Comparison of ENCODE assay signal across 1 cellular context in the genomic region with DNA sequence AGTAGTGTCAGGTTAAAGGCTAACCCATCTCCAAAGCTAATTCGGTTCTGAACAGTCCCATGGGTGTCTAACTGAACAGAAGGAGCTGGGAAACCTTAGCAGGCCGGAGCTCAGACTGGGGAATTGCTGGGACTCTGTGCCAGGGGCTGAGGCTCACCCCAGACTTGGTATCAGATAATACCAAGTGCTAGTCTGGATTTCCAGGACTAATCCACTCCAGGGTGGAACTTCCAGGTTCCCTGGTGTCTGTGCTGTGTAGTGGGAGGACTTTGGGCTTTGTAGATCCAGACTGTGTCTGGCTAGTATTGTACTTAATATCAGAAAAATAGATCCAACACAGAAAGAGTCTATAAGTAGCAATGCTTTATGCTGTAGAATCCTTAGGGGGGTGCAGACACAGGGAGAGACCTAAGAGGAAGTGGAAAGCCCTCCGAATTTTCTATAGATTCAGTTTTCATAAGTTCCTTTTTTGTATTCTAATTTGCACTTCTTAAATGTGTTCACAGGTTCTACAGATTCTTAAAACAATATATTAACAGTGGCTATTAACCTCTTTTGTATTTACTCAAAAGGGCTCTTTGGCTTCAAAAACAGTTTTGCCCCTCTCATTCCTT.
TF ChIP-seq lines count a peak whose summit lies in the region.

No MANE protein-coding gene starts in this region.

TF ChIP-seq in GM23338, 12 proteins besides CTCF, POLR2A, EP300 and RAD21 (continued from another document):
- no peak for TF ChIP-seq REST (IDR thresholded peaks at IDR 0.05; ENCODE audit: unreplicated experiment)
- no peak for TF ChIP-seq STAT1 (IDR thresholded peaks at IDR 0.05; ENCODE audit: unreplicated experiment)
- no peak for TF ChIP-seq ZNF114 (CRISPR knock-in tag; IDR thresholded peaks at IDR 0.05)
- no peak for TF ChIP-seq EZH2 (IDR thresholded peaks at IDR 0.05; ENCODE audit: low read depth, unreplicated experiment)
- TF ChIP-seq, protein P1, sequence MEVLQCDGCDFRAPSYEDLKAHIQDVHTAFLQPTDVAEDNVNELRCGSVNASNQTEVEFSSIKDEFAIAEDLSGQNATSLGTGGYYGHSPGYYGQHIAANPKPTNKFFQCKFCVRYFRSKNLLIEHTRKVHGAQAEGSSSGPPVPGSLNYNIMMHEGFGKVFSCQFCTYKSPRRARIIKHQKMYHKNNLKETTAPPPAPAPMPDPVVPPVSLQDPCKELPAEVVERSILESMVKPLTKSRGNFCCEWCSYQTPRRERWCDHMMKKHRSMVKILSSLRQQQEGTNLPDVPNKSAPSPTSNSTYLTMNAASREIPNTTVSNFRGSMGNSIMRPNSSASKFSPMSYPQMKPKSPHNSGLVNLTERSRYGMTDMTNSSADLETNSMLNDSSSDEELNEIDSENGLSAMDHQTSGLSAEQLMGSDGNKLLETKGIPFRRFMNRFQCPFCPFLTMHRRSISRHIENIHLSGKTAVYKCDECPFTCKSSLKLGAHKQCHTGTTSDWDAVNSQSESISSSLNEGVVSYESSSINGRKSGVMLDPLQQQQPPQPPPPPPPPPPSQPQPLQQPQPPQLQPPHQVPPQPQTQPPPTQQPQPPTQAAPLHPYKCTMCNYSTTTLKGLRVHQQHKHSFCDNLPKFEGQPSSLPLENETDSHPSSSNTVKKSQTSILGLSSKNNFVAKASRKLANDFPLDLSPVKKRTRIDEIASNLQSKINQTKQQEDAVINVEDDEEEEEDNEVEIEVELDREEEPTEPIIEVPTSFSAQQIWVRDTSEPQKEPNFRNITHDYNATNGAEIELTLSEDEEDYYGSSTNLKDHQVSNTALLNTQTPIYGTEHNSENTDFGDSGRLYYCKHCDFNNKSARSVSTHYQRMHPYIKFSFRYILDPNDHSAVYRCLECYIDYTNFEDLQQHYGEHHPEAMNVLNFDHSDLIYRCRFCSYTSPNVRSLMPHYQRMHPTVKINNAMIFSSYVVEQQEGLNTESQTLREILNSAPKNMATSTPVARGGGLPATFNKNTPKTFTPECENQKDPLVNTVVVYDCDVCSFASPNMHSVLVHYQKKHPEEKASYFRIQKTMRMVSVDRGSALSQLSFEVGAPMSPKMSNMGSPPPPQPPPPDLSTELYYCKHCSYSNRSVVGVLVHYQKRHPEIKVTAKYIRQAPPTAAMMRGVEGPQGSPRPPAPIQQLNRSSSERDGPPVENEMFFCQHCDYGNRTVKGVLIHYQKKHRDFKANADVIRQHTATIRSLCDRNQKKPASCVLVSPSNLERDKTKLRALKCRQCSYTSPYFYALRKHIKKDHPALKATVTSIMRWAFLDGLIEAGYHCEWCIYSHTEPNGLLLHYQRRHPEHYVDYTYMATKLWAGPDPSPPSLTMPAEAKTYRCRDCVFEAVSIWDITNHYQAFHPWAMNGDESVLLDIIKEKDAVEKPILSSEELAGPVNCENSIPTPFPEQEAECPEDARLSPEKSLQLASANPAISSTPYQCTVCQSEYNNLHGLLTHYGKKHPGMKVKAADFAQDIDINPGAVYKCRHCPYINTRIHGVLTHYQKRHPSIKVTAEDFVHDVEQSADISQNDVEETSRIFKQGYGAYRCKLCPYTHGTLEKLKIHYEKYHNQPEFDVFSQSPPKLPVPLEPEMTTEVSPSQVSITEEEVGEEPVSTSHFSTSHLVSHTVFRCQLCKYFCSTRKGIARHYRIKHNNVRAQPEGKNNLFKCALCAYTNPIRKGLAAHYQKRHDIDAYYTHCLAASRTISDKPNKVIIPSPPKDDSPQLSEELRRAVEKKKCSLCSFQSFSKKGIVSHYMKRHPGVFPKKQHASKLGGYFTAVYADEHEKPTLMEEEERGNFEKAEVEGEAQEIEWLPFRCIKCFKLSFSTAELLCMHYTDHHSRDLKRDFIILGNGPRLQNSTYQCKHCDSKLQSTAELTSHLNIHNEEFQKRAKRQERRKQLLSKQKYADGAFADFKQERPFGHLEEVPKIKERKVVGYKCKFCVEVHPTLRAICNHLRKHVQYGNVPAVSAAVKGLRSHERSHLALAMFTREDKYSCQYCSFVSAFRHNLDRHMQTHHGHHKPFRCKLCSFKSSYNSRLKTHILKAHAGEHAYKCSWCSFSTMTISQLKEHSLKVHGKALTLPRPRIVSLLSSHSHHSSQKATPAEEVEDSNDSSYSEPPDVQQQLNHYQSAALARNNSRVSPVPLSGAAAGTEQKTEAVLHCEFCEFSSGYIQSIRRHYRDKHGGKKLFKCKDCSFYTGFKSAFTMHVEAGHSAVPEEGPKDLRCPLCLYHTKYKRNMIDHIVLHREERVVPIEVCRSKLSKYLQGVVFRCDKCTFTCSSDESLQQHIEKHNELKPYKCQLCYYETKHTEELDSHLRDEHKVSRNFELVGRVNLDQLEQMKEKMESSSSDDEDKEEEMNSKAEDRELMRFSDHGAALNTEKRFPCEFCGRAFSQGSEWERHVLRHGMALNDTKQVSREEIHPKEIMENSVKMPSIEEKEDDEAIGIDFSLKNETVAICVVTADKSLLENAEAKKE (CRISPR knock-in tag; IDR thresholded peaks at IDR 0.05): no peak
- TF ChIP-seq CREB1 (CRISPR knock-in tag; IDR thresholded peaks at IDR 0.05; ENCODE audit: low read depth): no peak
